9 cellular contexts compared by ENCODE assay signal in the genomic region with DNA sequence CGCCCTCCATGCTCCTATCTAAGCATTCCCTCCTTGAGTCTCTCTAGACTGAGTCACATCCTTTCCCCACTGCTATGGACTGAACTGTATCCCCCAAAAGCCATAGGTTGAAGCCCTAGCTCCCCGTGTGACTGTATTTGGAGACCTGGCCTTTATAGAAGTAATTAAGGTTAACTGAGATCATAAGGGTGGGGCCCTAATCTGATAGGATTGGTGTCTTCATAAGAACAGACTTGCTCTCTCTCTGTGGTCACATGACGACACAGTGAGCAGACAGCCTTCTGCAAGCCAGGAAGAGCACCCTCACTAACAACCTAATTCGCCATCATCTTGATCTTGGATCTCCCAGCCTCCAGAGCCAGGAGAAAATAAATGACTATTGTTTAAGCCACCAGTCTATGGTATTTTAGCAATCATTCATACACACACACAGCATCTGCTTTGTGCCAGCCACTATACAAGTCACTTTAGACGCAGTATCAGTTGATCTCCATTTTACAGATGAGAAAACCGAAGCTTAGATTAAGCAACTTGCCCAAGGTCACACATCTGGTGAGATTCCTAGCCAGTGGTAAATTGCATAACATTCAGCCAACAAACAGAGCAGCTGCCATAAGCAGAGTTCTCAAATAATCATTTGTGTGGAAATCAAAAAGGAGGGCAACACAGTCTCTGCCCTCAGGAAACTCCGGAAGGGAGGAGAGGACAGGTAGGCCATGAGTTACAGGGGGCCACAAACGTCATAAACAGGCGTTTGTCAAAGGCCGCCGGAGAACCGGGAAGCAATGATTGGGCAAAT.
DNase-seq lines count a peak whose midpoint lies in the region; ATAC-seq and TF ChIP-seq lines count a peak whose summit lies in the region.
"Had no signal": no experiment of that assay in that cellular context is flagged by ENCODE, and none has a peak within 500 bp of the region (broad histone marks: within the 10 kb centered on the region; RNA-seq: fewer than 3 reads in every experiment).

No MANE protein-coding gene starts in this region.

- no peaks in the 10 kb centered on the region for H3K36me3 Mint-ChIP-seq in T-cell

- peaks cover 0 to 32% (median 11%) of the 10 kb centered on the region in 7 donors for H3K27me3 ChIP-seq in heart right ventricle
- H3K27me3 ChIP-seq in thyroid gland, result no peaks in the 10 kb centered on the region
- H3K27me3 ChIP-seq: gastroesophageal sphincter had no signal

- H3K27ac ChIP-seq in heart right ventricle, result peak overlapping the region in 8 of 10 donors; percentile 81 to 96 (median 92)
- peak overlapping the region; percentile 80 to 91 (median 91) for H3K27ac ChIP-seq in thyroid gland

- WGBS in heart right ventricle, 2 donors, result 92 to 93% methylated on average over 12 of the region's 12 CpGs
- 94 to 97% methylated on average over 12 of the region's 12 CpGs for WGBS in thyroid gland, 2 donors

- POLR2A ChIA-PET in T-cell (lab: Charles Lee), result no interaction called here

- CTCF ChIA-PET in T-cell (lab: Charles Lee), result no interaction called here

- H3K4me1 Mint-ChIP-seq in T-cell, result peaks cover 4 to 16% (median 10%) of the 10 kb centered on the region in 3 donors

- no peak overlapping the region for H3K4me3 ChIP-seq in heart right ventricle
- no peak overlapping the region for H3K4me3 ChIP-seq in foreskin fibroblast (ENCODE audit: low read depth in 1 of 2, low read length in 2 of 2)
- H3K4me3 ChIP-seq in thyroid gland (replicated peaks in 1 of 3), result no peak overlapping the region

- intact Hi-C loops in heart right ventricle (cut with DNase I), result loop anchor here in 7 of 10 donors (2.0 to 10.0 kb wide), 7 partner anchors 63 to 275 kb away; a partner anchor contains a TSS
- intact Hi-C loops in Right ventricle myocardium inferior (cut with DNase I), result loop anchor here (2.0 to 5.0 kb wide), 4 partner anchors 65 to 248 kb away; no protein-coding TSS in a partner anchor
- intact Hi-C loops in thyroid gland (cut with DNase I), result no loop called here

- H3K27me3 Mint-ChIP-seq in T-cell, result peaks cover 4 to 32% of the 10 kb centered on the region in 2 donors

- TF ChIP-seq CTCF in heart right ventricle (IDR thresholded peaks at IDR 0.05) (no peak), foreskin fibroblast (IDR thresholded peaks at IDR 0.05; ENCODE audit: low read depth, low read length) (no peak), thyroid gland (IDR thresholded peaks at IDR 0.05) (no peak)

- H3K9me3 Mint-ChIP-seq in T-cell, result peaks cover 0 to 8% (median 0%) of the 10 kb centered on the region in 3 donors

- H3K9me3 ChIP-seq in heart right ventricle, result peaks cover 0 to 27% (median 0%) of the 10 kb centered on the region in 11 donors
- no peaks in the 10 kb centered on the region for H3K9me3 ChIP-seq in thyroid gland
- H3K9me3 ChIP-seq: gastroesophageal sphincter had no signal

- H3K4me3 Mint-ChIP-seq in T-cell, result peak overlapping the region; percentile 68 to 76 (median 74)

- ATAC-seq in heart right ventricle (peak in 1 of 8 donors; percentile 1), Right ventricle myocardium inferior (no peak), T-cell (replicated peaks in 1 of 4) (no peak), GM19023 (IDR thresholded peaks at IDR 0.05; ENCODE audit: unreplicated experiment) (no peak)

- no peak overlapping the region for H3K27ac Mint-ChIP-seq in T-cell

- no peak for TF ChIP-seq POLR2A in thyroid gland (IDR thresholded peaks at IDR 0.05)

- no peak for DNase-seq in heart right ventricle
- no peak for DNase-seq in Right ventricle myocardium inferior (ENCODE audit: missing footprints)
- no peak for DNase-seq in T-cell
- DNase-seq in foreskin fibroblast, result peak; percentile 16 to 32
- no peak for DNase-seq in thyroid gland
- DNase-seq in COLO829 (ENCODE audit: low spot score), result no peak
- DNase-seq in NCI-H1930 (lab: John Stamatoyannopoulos, UW), result no peak

- H3K36me3 ChIP-seq in heart right ventricle (no peaks in the 10 kb centered on the region), thyroid gland (no peaks in the 10 kb centered on the region)
- H3K36me3 ChIP-seq: gastroesophageal sphincter had no signal

- peaks cover 0 to 32% (median 18%) of the 10 kb centered on the region in 9 donors for H3K4me1 ChIP-seq in heart right ventricle
- H3K4me1 ChIP-seq in thyroid gland, result peaks cover 12 to 19% of the 10 kb centered on the region in 2 donors

Comparison
In these comparisons a context has a peak if more than half of its experiments do, and no peak if none do; other contexts are left out.
1. DNase-seq: peak in foreskin fibroblast (2 of 2); none in heart right ventricle (0 of 2), Right ventricle myocardium inferior (single experiment), T-cell (0 of 34), thyroid gland (0 of 2), COLO829 (single experiment) and NCI-H1930 (0 of 2).